In genomic region chr2:239444626-239445625, GRCh38 we compare ENCODE assay signal across 10 cellular contexts. TPM values are rescaled to one million over a fixed set of nuclear protein-coding genes. Genes with fewer than 3 reads are reported as not detected.
DNase-seq lines count a peak whose midpoint lies in the region; ATAC-seq and TF ChIP-seq lines count a peak whose summit lies in the region.
"Had no signal": no experiment of that assay in that cellular context is flagged by ENCODE, and none has a peak within 500 bp of the region (broad histone marks: within the 10 kb centered on the region; RNA-seq: fewer than 3 reads in every experiment).

No MANE protein-coding gene starts in this region.

- no peak overlapping the region for H3K9ac ChIP-seq in liver (ENCODE audit: low read depth in 1 of 2, low read length in 2 of 2)

- H3K4me1 Mint-ChIP-seq in activated CD8-positive, alpha-beta memory T cell treated with anti-CD3 and anti-CD28 coated beads, Interleukin-2, amount 10 ng/mL, durations not matched to agents 7 days and 5 days = peaks cover 10% of the 10 kb centered on the region

- peak; percentile 22 for DNase-seq in activated CD8-positive, alpha-beta memory T cell treated with anti-CD3 and anti-CD28 coated beads, Interleukin-2, amount 10 ng/mL, durations not matched to agents 7 days and 5 days
- no peak for DNase-seq in activated CD8-positive, alpha-beta memory T cell treated with anti-CD3 and anti-CD28 coated beads for 24 hours
- DNase-seq in body of pancreas = peak in 3 of 4 donors; percentile 40 to 55 (median 46)
- peak in 1 of 2 donors; percentile 44 for DNase-seq in uterus
- no peak for DNase-seq in COLO829 (ENCODE audit: low spot score)
- DNase-seq in HK-2 (ENCODE audit: unreplicated experiment) = no peak
- DNase-seq: mesenchymal stem cell had no signal

- peaks cover 53% of the 10 kb centered on the region for H3K27me3 Mint-ChIP-seq in activated CD8-positive, alpha-beta memory T cell treated with anti-CD3 and anti-CD28 coated beads, Interleukin-2, amount 10 ng/mL, durations not matched to agents 7 days and 5 days

- intact Hi-C loops in body of pancreas (cut with DNase I) (no loop called here), uterus (cut with DNase I; ENCODE audit: low total_unique reads) (no loop called here)

- H3K36me3 ChIP-seq in body of pancreas (replicated peaks in 1 of 2; ENCODE audit: insufficient read depth in 1 of 2, low read depth in 2 of 2) (no peaks in the 10 kb centered on the region), liver (ENCODE audit: control insufficient read depth in 4 of 4, insufficient read depth in 3 of 4, low read depth in 1 of 4, low read length in 3 of 4) (no peaks in the 10 kb centered on the region), uterus (no peaks in the 10 kb centered on the region)

- ATAC-seq in activated CD8-positive, alpha-beta memory T cell treated with anti-CD3 and anti-CD28 coated beads, Interleukin-2, amount 10 ng/mL, durations not matched to agents 7 days and 5 days = no peak
- peak; percentile 68 for ATAC-seq in body of pancreas
- ATAC-seq in HG03457 (IDR thresholded peaks at IDR 0.05; ENCODE audit: unreplicated experiment) = no peak
- ATAC-seq: Panc1 had no signal

- TF ChIP-seq CTCF in body of pancreas (IDR thresholded peaks at IDR 0.05) (no peak), liver (IDR thresholded peaks at IDR 0.05; ENCODE audit: low read depth, low read length, missing input control) (no peak), uterus (IDR thresholded peaks at IDR 0.05) (no peak)

- H3K36me3 Mint-ChIP-seq in activated CD8-positive, alpha-beta memory T cell treated with anti-CD3 and anti-CD28 coated beads, Interleukin-2, amount 10 ng/mL, durations not matched to agents 7 days and 5 days = no peaks in the 10 kb centered on the region

- WGBS in body of pancreas, 2 donors = 47 to 61% methylated on average over 19 to 20 of the region's 20 CpGs
- 65% methylated on average over 20 of the region's 20 CpGs for WGBS in liver

- H3K9me3 ChIP-seq in body of pancreas = no peaks in the 10 kb centered on the region
- peaks cover 0 to 8% (median 1%) of the 10 kb centered on the region in 4 donors for H3K9me3 ChIP-seq in liver (ENCODE audit: control insufficient read depth in 4 of 4, low read length in 3 of 4)
- no peaks in the 10 kb centered on the region for H3K9me3 ChIP-seq in uterus

- H3K9me3 Mint-ChIP-seq in activated CD8-positive, alpha-beta memory T cell treated with anti-CD3 and anti-CD28 coated beads, Interleukin-2, amount 10 ng/mL, durations not matched to agents 7 days and 5 days (ENCODE audit: low read depth) = no peaks in the 10 kb centered on the region

- CTCF ChIA-PET in activated CD8-positive, alpha-beta memory T cell treated with anti-CD3 and anti-CD28 coated beads, Interleukin-2, amount 10 ng/mL, durations not matched to agents 7 days and 5 days (lab: Charles Lee) = no interaction called here

- TF ChIP-seq POLR2A in body of pancreas (IDR thresholded peaks at IDR 0.05) (no peak), uterus (IDR thresholded peaks at IDR 0.05) (no peak)

- H3K4me1 ChIP-seq in body of pancreas (peaks cover 15% of the 10 kb centered on the region), liver (ENCODE audit: control insufficient read depth in 4 of 4, insufficient read depth in 4 of 4, low read length in 3 of 4) (peaks cover 0 to 4% (median 0%) of the 10 kb centered on the region in 4 donors), uterus (no peaks in the 10 kb centered on the region)

- H3K27ac Mint-ChIP-seq in activated CD8-positive, alpha-beta memory T cell treated with anti-CD3 and anti-CD28 coated beads, Interleukin-2, amount 10 ng/mL, durations not matched to agents 7 days and 5 days = no peak overlapping the region

- H3K4me3 Mint-ChIP-seq in activated CD8-positive, alpha-beta memory T cell treated with anti-CD3 and anti-CD28 coated beads, Interleukin-2, amount 10 ng/mL, durations not matched to agents 7 days and 5 days = no peak overlapping the region

- H3K27ac ChIP-seq in body of pancreas (peak overlapping the region in 1 of 4 donors; percentile 32), liver (ENCODE audit: low read depth in 1 of 2, low read length in 2 of 2) (no peak overlapping the region), uterus (peak overlapping the region; percentile 55 to 64)

- no peak overlapping the region for H3K4me3 ChIP-seq in body of pancreas
- no peak overlapping the region for H3K4me3 ChIP-seq in liver (ENCODE audit: low read depth in 1 of 3, low read length in 3 of 3)
- no peak overlapping the region for H3K4me3 ChIP-seq in uterus

- peak in 1 of 2 donors; percentile 14 for TF ChIP-seq RAD21 in liver (IDR thresholded peaks at IDR 0.05)

- H3K27me3 ChIP-seq in body of pancreas = no peaks in the 10 kb centered on the region
- H3K27me3 ChIP-seq in liver (ENCODE audit: control insufficient read depth in 4 of 4, insufficient read depth in 4 of 4, low read length in 3 of 4) = no peaks in the 10 kb centered on the region
- no peaks in the 10 kb centered on the region for H3K27me3 ChIP-seq in uterus

TF ChIP-seq in liver, 16 proteins besides CTCF, POLR2A, EP300 and RAD21:
- TF ChIP-seq FOXA2 (IDR thresholded peaks at IDR 0.05) = no peak
- peak; percentile 68 to 79 for TF ChIP-seq RXRA (IDR thresholded peaks at IDR 0.05)
- no peak for TF ChIP-seq YY1 (IDR thresholded peaks at IDR 0.05)
- no peak for TF ChIP-seq ATF3 (IDR thresholded peaks at IDR 0.05)
- TF ChIP-seq HNF4A (conservative IDR thresholded peaks at IDR 0.05) = peak; percentile 21 to 57
TF ChIP-seq in liver: peak in this region for 2.

RNA-seq across cellular contexts. Expression of gene HDAC4, which starts 44.1 kb away (rescaled TPM):
- total RNA-seq in activated CD8-positive, alpha-beta memory T cell treated with anti-CD3 and anti-CD28 coated beads, Interleukin-2, amount 10 ng/mL, durations not matched to agents 7 days and 5 days = 10 to 100 TPM; 25.2 to 65.1 TPM
- total RNA-seq in body of pancreas (100 to 1,000 TPM in 1 of 2 donors, 1 to 10 TPM in 1; 9.3 to 139 TPM), liver (10 to 100 TPM in 1 of 2 donors, 1 to 10 TPM in 1; 5.4 to 37.2 TPM), uterus (10 to 100 TPM; 42.1 to 91.5 (median 73.4) TPM)
- 1 to 10 TPM; 2.9 to 3.3 TPM for polyA plus RNA-seq in liver

Comparison
In these comparisons a context has a peak if more than half of its experiments do, and no peak if none do; other contexts are left out.
1. DNase-seq: peak in activated CD8-positive, alpha-beta memory T cell treated with anti-CD3 and anti-CD28 coated beads, Interleukin-2, amount 10 ng/mL, durations not matched to agents 7 days and 5 days (single experiment) and body of pancreas (3 of 4); none in activated CD8-positive, alpha-beta memory T cell treated with anti-CD3 and anti-CD28 coated beads for 24 hours (single experiment), COLO829 (single experiment) and HK-2 (single experiment).
2. H3K27ac ChIP-seq: peak in uterus (2 of 2); none in liver (0 of 2).